ENCODE assay signal across 1 cellular context in genomic region chr14:31456841-31457664, GRCh38.
TF ChIP-seq lines count a peak whose summit lies in the region.

Gene DTD2 (minus strand): TSS chr14:31457506. CDS start chr14:31457393, 113 bp downstream.

TF ChIP-seq in GM12878, 131 proteins besides CTCF, POLR2A, EP300 and RAD21 (continued from another document and continues in another):
- no peak for TF ChIP-seq BRCA1 (IDR thresholded peaks at IDR 0.05; ENCODE audit: low read depth, low read length)
- no peak for TF ChIP-seq ATF3 (IDR thresholded peaks at IDR 0.05; ENCODE audit: borderline replicate concordance, extremely low read depth, low read depth, low read length)
- TF ChIP-seq HDGF (IDR thresholded peaks at IDR 0.05), result peak; percentile 86; the same call in 1 of the 2 replicates
- no peak for TF ChIP-seq ATF2 (IDR thresholded peaks at IDR 0.05; ENCODE audit: low read length)
- TF ChIP-seq SMAD1 (IDR thresholded peaks at IDR 0.05; ENCODE audit: low read depth, partially characterized antibody), result no peak
- TF ChIP-seq CREM (IDR thresholded peaks at IDR 0.05; ENCODE audit: low read depth), result peak; percentile 28; the same call in 1 of the 2 replicates
- TF ChIP-seq RBBP5 (conservative IDR thresholded peaks at IDR 0.05), result no peak
- TF ChIP-seq NR2C1 (IDR thresholded peaks at IDR 0.05), result 0 out of 2 replicates have a peak, but pooled peaks have one; percentile 9
- TF ChIP-seq ZNF687 (IDR thresholded peaks at IDR 0.05), result peak; percentile 76; the same call in 1 of the 2 replicates
- TF ChIP-seq ATF7 (IDR thresholded peaks at IDR 0.05; ENCODE audit: low read depth), result peak; percentile 73; the same call in 1 of the 2 replicates
- peak; percentile 46 for TF ChIP-seq RUNX3 (IDR thresholded peaks at IDR 0.05; ENCODE audit: low read length)
- TF ChIP-seq LARP7 (IDR thresholded peaks at IDR 0.05), result peak; percentile 85; the same call in 1 of the 2 replicates
- TF ChIP-seq PML (IDR thresholded peaks at IDR 0.05; ENCODE audit: low read length), result peak; percentile 33; the same call in 1 of the 2 replicates
- TF ChIP-seq ZBED1 (IDR thresholded peaks at IDR 0.05; ENCODE audit: borderline replicate concordance), result no peak
- TF ChIP-seq POU2F2 (IDR thresholded peaks at IDR 0.05; ENCODE audit: borderline replicate concordance, low read depth, low read length), result peak; percentile 68; the same call in 1 of the 3 replicates
- TF ChIP-seq CHD2 (IDR thresholded peaks at IDR 0.05; ENCODE audit: borderline replicate concordance, low read depth, low read length), result peak; percentile 58; the same call in 1 of the 2 replicates
- peak; percentile 52; the same call in 1 of the 2 replicates for TF ChIP-seq RFX5 (IDR thresholded peaks at IDR 0.05; ENCODE audit: low read depth, low read length)
- no peak for TF ChIP-seq RB1 (IDR thresholded peaks at IDR 0.05; ENCODE audit: borderline replicate concordance)
- TF ChIP-seq NR2C2 (IDR thresholded peaks at IDR 0.05; ENCODE audit: borderline replicate concordance, control insufficient read depth, insufficient read length, low read depth), result no peak
- TF ChIP-seq BMI1 (IDR thresholded peaks at IDR 0.05; ENCODE audit: borderline replicate concordance), result no peak
- TF ChIP-seq CEBPZ (IDR thresholded peaks at IDR 0.05; ENCODE audit: low read depth, low read length), result no peak
- TF ChIP-seq HDAC2 (IDR thresholded peaks at IDR 0.05), result no peak
- TF ChIP-seq BCLAF1 (IDR thresholded peaks at IDR 0.05), result no peak
- TF ChIP-seq MXI1 (IDR thresholded peaks at IDR 0.05; ENCODE audit: low read depth, low read length), result peak; percentile 92
- TF ChIP-seq SP1 (IDR thresholded peaks at IDR 0.05; ENCODE audit: low read depth, low read length), result peak; percentile 45
- no peak for TF ChIP-seq ETV6 (conservative IDR thresholded peaks at IDR 0.05 in 1 of 2, IDR thresholded peaks at IDR 0.05 in 1 of 2; ENCODE audit: borderline replicate concordance in 1 of 2, low read depth in 1 of 2)
- TF ChIP-seq SIN3A (IDR thresholded peaks at IDR 0.05; ENCODE audit: low read depth, low read length), result peak; percentile 85
- TF ChIP-seq WRNIP1 (IDR thresholded peaks at IDR 0.05; ENCODE audit: borderline replicate concordance, low read depth, low read length), result no peak
- no peak for TF ChIP-seq KAT2A (conservative IDR thresholded peaks at IDR 0.05; ENCODE audit: control insufficient read depth, low read depth, low read length)
- peak; percentile 23; the same call in 1 of the 2 replicates for TF ChIP-seq TBL1XR1 (IDR thresholded peaks at IDR 0.05; ENCODE audit: low read depth, low read length)
- peak; percentile 75 for TF ChIP-seq YY1 (IDR thresholded peaks at IDR 0.05; ENCODE audit: low read depth, low read length)
- no peak for TF ChIP-seq HDAC6 (IDR thresholded peaks at IDR 0.05; ENCODE audit: unreplicated experiment)
- TF ChIP-seq PKNOX1 (IDR thresholded peaks at IDR 0.05), result peak; percentile 51; the same call in 1 of the 2 replicates
- TF ChIP-seq NRF1 (conservative IDR thresholded peaks at IDR 0.05; ENCODE audit: low read depth, low read length), result peak; percentile 32; the same call in 1 of the 2 replicates
- no peak for TF ChIP-seq ZNF384 (IDR thresholded peaks at IDR 0.05; ENCODE audit: borderline replicate concordance, low read depth, low read length)
- TF ChIP-seq GATAD2B (conservative IDR thresholded peaks at IDR 0.05; ENCODE audit: low read depth), result peak; percentile 64; the same call in 1 of the 2 replicates
- TF ChIP-seq MYC (IDR thresholded peaks at IDR 0.05; ENCODE audit: insufficient read depth, insufficient read length, insufficient replicate concordance, low read length, severe bottlenecking), result peak; percentile 51
- TF ChIP-seq NFXL1 (IDR thresholded peaks at IDR 0.05; ENCODE audit: borderline replicate concordance), result no peak
- no peak for TF ChIP-seq ZSCAN29 (IDR thresholded peaks at IDR 0.05)
- TF ChIP-seq SUPT20H (IDR thresholded peaks at IDR 0.05; ENCODE audit: borderline replicate concordance, control insufficient read depth, low read depth, low read length), result no peak
- no peak for TF ChIP-seq BCL11A (IDR thresholded peaks at IDR 0.05; ENCODE audit: low read depth, low read length)
- TF ChIP-seq SKIL (IDR thresholded peaks at IDR 0.05; ENCODE audit: low read depth, poor library complexity, severe bottlenecking), result no peak
- no peak for TF ChIP-seq E2F8 (IDR thresholded peaks at IDR 0.05; ENCODE audit: low read depth, partially characterized antibody)
- TF ChIP-seq TAF1 (IDR thresholded peaks at IDR 0.05; ENCODE audit: borderline replicate concordance, low read depth, low read length), result peak; percentile 53; the same call in 1 of the 2 replicates
- TF ChIP-seq TCF7 (IDR thresholded peaks at IDR 0.05; ENCODE audit: borderline replicate concordance), result no peak; the same call in 1 of the 2 replicates
- TF ChIP-seq KDM1A (IDR thresholded peaks at IDR 0.05; ENCODE audit: borderline replicate concordance), result no peak
- TF ChIP-seq SRF (IDR thresholded peaks at IDR 0.05; ENCODE audit: low read depth in 2 of 2, low read length in 2 of 2), result no peak
